ENCODE assay signal across 8 cellular contexts in the genomic region with DNA sequence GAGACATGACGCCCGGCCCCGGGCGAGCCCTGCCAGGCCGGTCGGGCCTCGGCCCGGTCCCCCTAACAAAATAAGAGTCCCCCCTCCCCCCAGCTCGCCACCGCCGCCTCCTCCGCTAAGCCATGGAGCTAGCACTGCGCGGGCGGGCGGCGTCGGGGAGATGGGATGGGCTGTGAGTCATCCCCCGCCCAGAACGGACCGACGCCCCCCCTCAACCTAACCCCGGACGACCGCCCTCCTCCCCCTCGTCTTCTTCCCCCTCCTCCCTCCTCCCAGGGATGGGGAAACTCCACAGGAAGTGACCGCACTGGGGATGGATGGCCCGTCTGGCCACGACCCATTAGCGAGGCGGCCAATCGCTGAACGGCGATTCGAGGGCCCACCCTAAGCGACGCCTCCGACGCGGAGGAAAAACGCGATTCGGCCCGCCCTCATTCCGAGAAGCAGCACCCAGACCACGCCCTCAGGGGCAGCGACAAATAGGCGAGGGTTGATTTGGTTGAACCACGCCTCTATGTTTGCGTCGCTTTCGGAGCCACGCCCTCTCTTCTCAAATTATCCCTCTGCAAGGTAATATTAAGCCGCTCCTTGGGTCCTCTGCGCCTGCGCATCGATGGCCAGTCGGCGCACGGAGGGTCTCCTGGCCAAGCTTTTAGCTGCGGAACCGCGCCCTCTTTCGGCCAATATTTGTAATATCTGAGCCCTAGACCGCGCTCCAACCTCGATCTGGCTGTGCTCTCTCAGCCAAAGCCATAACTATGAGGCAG. TPM values are rescaled to one million over a fixed set of nuclear protein-coding genes. Genes with fewer than 3 reads are reported as not detected.
DNase-seq lines count a peak whose midpoint lies in the region; ATAC-seq and TF ChIP-seq lines count a peak whose summit lies in the region.

A gene with protein sequence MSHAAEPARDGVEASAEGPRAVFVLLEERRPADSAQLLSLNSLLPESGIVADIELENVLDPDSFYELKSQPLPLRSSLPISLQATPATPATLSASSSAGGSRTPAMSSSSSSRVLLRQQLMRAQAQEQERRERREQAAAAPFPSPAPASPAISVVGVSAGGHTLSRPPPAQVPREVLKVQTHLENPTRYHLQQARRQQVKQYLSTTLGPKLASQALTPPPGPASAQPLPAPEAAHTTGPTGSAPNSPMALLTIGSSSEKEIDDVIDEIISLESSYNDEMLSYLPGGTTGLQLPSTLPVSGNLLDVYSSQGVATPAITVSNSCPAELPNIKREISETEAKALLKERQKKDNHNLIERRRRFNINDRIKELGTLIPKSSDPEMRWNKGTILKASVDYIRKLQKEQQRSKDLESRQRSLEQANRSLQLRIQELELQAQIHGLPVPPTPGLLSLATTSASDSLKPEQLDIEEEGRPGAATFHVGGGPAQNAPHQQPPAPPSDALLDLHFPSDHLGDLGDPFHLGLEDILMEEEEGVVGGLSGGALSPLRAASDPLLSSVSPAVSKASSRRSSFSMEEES (minus strand): TSS at position 138 of the 767 bp plus-strand sequence. CDS start 131 bp downstream, at position 7.

- in situ Hi-C loops in GM23248 (cut with MboI) = loop anchor here (25.0 kb wide), 1 partner anchor 106 kb away; no protein-coding TSS in a partner anchor

- intact Hi-C loops in esophagus muscularis mucosa (cut with DNase I) = no loop called here

- H3K4me2 ChIP-seq in DND-41 (ENCODE audit: insufficient read depth, low read length) (peak within 1 kb of the TSS; percentile 88), GM23248 (ENCODE audit: unreplicated experiment) (peak within 1 kb of the TSS; percentile 91)

- H3K4me3 ChIP-seq in DND-41 (ENCODE audit: low read depth in 1 of 2, low read length in 2 of 2) (peak within 1 kb of the TSS; percentile 56 to 78), GM23248 (peak within 1 kb of the TSS; percentile 91), esophagus muscularis mucosa (peak within 1 kb of the TSS; percentile 63 to 90 (median 84))

- peak within 1 kb of the TSS; percentile 83 for H3K9ac ChIP-seq in DND-41 (ENCODE audit: low read depth, low read length)
- H3K9ac ChIP-seq in GM23248 = peak within 1 kb of the TSS; percentile 99

- peak; percentile 87 for ATAC-seq in DND-41 (ENCODE audit: insufficient read depth, low read depth)

- DNase-seq in DND-41 = peak; percentile 98
- DNase-seq in GM23248 = peak; percentile 97
- peak; percentile 90 to 92 for DNase-seq in Kasumi-1 (lab: John Stamatoyannopoulos, UW)
- peak; percentile 96 for DNase-seq in RKO (ENCODE audit: low spot score)
- DNase-seq in activated T-helper 1 cell treated with Interleukin-2 at 50 U/mL for 16 hours (ENCODE audit: low read depth) = peak; percentile 87
- peak; percentile 99 for DNase-seq in esophagus muscularis mucosa (ENCODE audit: extremely low spot score)
- peak; percentile 98 for DNase-seq in myocyte (ENCODE audit: low read depth)
- peak; percentile 90 to 96 for DNase-seq in stimulated activated CD8-positive, alpha-beta memory T cell treated with anti-CD3 and anti-CD28 coated beads, Interleukin-7, amount 100 ng/mL, for 48 hours (ENCODE audit: extremely low read depth in 1 of 2, low read depth in 1 of 2)

- H3K36me3 ChIP-seq in DND-41 (ENCODE audit: insufficient read depth, low read length) (peaks cover 11% of the 10 kb centered on the region), GM23248 (ENCODE audit: low read depth) (no peaks in the 10 kb centered on the region), esophagus muscularis mucosa (peaks cover 6 to 12% (median 11%) of the 10 kb centered on the region in 4 donors)

- peaks cover 26% of the 10 kb centered on the region; the same call in 1 of the 2 replicates for H3F3A ChIP-seq in GM23248 (ENCODE audit: insufficient read depth)

- WGBS in GM23248 (ENCODE audit: low coverage in 1 of 2, low lambda C conversion rate in 2 of 2, missing lambda C conversion rate in 2 of 2), 2 experiments = 0% methylated on average over 5 to 32 of the region's 67 CpGs
- WGBS in esophagus muscularis mucosa = 31% methylated on average over 44 of the region's 67 CpGs

- H3K79me2 ChIP-seq in DND-41 (ENCODE audit: insufficient read depth, low read length) (peaks cover 19% of the 10 kb centered on the region), GM23248 (ENCODE audit: insufficient read depth) (peaks cover 38% of the 10 kb centered on the region)

- H4K20me1 ChIP-seq in DND-41 (ENCODE audit: insufficient read depth, low read length) = no peaks in the 10 kb centered on the region
- no peaks in the 10 kb centered on the region for H4K20me1 ChIP-seq in GM23248 (ENCODE audit: insufficient read depth)

- peak within 1 kb of the TSS; percentile 65 for H2AFZ ChIP-seq in DND-41 (ENCODE audit: low read depth, low read length)
- peak within 1 kb of the TSS; percentile 86 for H2AFZ ChIP-seq in GM23248

- no peaks in the 10 kb centered on the region for H3K9me3 ChIP-seq in DND-41 (ENCODE audit: insufficient read depth, low read length, severe bottlenecking)
- H3K9me3 ChIP-seq in GM23248 (ENCODE audit: low read depth) = no peaks in the 10 kb centered on the region
- no peaks in the 10 kb centered on the region for H3K9me3 ChIP-seq in esophagus muscularis mucosa

- peak within 1 kb of the TSS; percentile 77 for H3K27ac ChIP-seq in DND-41 (ENCODE audit: low read length)
- peak within 1 kb of the TSS; percentile 91 for H3K27ac ChIP-seq in GM23248
- H3K27ac ChIP-seq in esophagus muscularis mucosa (replicated peaks in 1 of 4) = peak within 1 kb of the TSS; percentile 94 to 99 (median 98)

- peak; percentile 70 for TF ChIP-seq CTCF in DND-41 (IDR thresholded peaks at IDR 0.05; ENCODE audit: borderline replicate concordance, extremely low read depth, low read length, poor library complexity, severe bottlenecking)
- peak; percentile 57 to 77 (median 60) for TF ChIP-seq CTCF in esophagus muscularis mucosa (IDR thresholded peaks at IDR 0.05)

- peaks cover 48% of the 10 kb centered on the region for H3K4me1 ChIP-seq in DND-41 (ENCODE audit: insufficient read depth, low read length)
- H3K4me1 ChIP-seq in GM23248 (ENCODE audit: insufficient read depth) = peaks cover 5% of the 10 kb centered on the region; the same call in 1 of the 2 replicates
- peaks cover 13 to 35% (median 28%) of the 10 kb centered on the region in 4 donors for H3K4me1 ChIP-seq in esophagus muscularis mucosa

- TF ChIP-seq EP300 in esophagus muscularis mucosa (IDR thresholded peaks at IDR 0.05) = no peak

- no peaks in the 10 kb centered on the region for H3K27me3 ChIP-seq in DND-41 (ENCODE audit: insufficient read depth, low read length, poor library complexity)
- H3K27me3 ChIP-seq in GM23248 (replicated peaks; ENCODE audit: insufficient read depth) = no peaks in the 10 kb centered on the region
- no peaks in the 10 kb centered on the region for H3K27me3 ChIP-seq in esophagus muscularis mucosa

- TF ChIP-seq POLR2A in esophagus muscularis mucosa (IDR thresholded peaks at IDR 0.05; ENCODE audit: low read depth) = peak; percentile 71

- H3K9me2 ChIP-seq in GM23248 (ENCODE audit: insufficient read depth) = no peaks in the 10 kb centered on the region

RNA-seq across cellular contexts. Expression of the gene that starts here (rescaled TPM):
- total RNA-seq in GM23248 (2014; rRNA removed; shearing (Covaris generic)) = 72.5 and 85.6 TPM in 2 replicates
- polyA plus RNA-seq in GM23248 (2016; fragmentation: Nextera tagmentation; extraction: Ambion mirVana) = 53.0 and 57.3 TPM in 2 replicates
- total RNA-seq in esophagus muscularis mucosa (100 to 1,000 TPM in 3 of 4 donors, 10 to 100 TPM in 1; 99.9 to 181 (median 150) TPM), myocyte (36.9 and 39.6 TPM in 2 replicates)
- 61.4 TPM for polyA plus RNA-seq in myocyte (2012)

Comparison
In these comparisons a context has a peak if more than half of its experiments do, and no peak if none do; other contexts are left out.
1. Peak in every context shown above with its lines: DNase-seq, ATAC-seq, H3K4me3 ChIP-seq and H3K27ac ChIP-seq.